In genomic region chr19:5691205-5691929, GRCh38 we compare ENCODE assay signal across 8 cellular contexts. TPM values are rescaled to one million over a fixed set of nuclear protein-coding genes. Genes with fewer than 3 reads are reported as not detected.
DNase-seq lines count a peak whose midpoint lies in the region; ATAC-seq and TF ChIP-seq lines count a peak whose summit lies in the region.

No MANE protein-coding gene starts in this region.

- H3K79me1 ChIP-seq in H9 (ENCODE audit: insufficient read depth, low read depth, low read length, poor library complexity, severe bottlenecking) = no peaks in the 10 kb centered on the region

- H3K23ac ChIP-seq in H9 (ENCODE audit: insufficient read length, low read depth, low read length) = no peak overlapping the region

- H3K4me3 ChIP-seq in SJCRH30 (peak overlapping the region; percentile 95), astrocyte of the cerebellum (ENCODE audit: low read depth, low read length) (peak overlapping the region; percentile 98), iPS-18a (ENCODE audit: low read length) (peak overlapping the region; percentile 89)

- no peak overlapping the region for H4K91ac ChIP-seq in H9 (ENCODE audit: insufficient read length, low read depth, low read length)

- peaks cover 14% of the 10 kb centered on the region; the same call in 1 of the 2 replicates for H3K79me2 ChIP-seq in H9 (ENCODE audit: insufficient read depth, low read length)

- H3T11ph ChIP-seq in H9 (ENCODE audit: low read length) = no peak overlapping the region

- no peak overlapping the region for H3K18ac ChIP-seq in H9 (ENCODE audit: insufficient read length, low read depth, low read length)

- H2BK5ac ChIP-seq in H9 (ENCODE audit: insufficient read length, low read length) = no peak overlapping the region

- peak overlapping the region; percentile 98 for H3K9ac ChIP-seq in H9 (ENCODE audit: extremely low read depth, insufficient read length, low read length)
- peak overlapping the region; percentile 96 for H3K9ac ChIP-seq in iPS-18a (ENCODE audit: low read length)

- no peak for TF ChIP-seq CTCF in H9 (conservative IDR thresholded peaks at IDR 0.05)
- no peak for TF ChIP-seq CTCF in astrocyte of the cerebellum (IDR thresholded peaks at IDR 0.05; ENCODE audit: low read depth, low read length, missing control alignments)

- H3K4me2 ChIP-seq in H9 (ENCODE audit: insufficient read depth, insufficient read length, low read length) = peak overlapping the region; percentile 54

- H4K5ac ChIP-seq in H9 (ENCODE audit: insufficient read length, low read depth, low read length) = no peak overlapping the region

- no peak overlapping the region for H3K27ac ChIP-seq in H9 (ENCODE audit: insufficient read length, low read depth, low read length)
- H3K27ac ChIP-seq in SJCRH30 = no peak overlapping the region; the same call in 1 of the 2 replicates
- no peak overlapping the region for H3K27ac ChIP-seq in iPS-18a (ENCODE audit: low read length)

- peaks cover 4 to 9% of the 10 kb centered on the region in 2 experiments for H3K4me1 Mint-ChIP-seq in H9

- H3K14ac ChIP-seq in H9 (ENCODE audit: insufficient read depth, low read length) = no peak overlapping the region

- no peaks in the 10 kb centered on the region for H4K20me1 ChIP-seq in H9 (ENCODE audit: control insufficient read depth, insufficient read depth, insufficient read length)

- peaks cover 9% of the 10 kb centered on the region for H3K27me3 Mint-ChIP-seq in H9 (ENCODE audit: low read depth)

- no CpG with 5 or more reads among the region's 43 CpGs for WGBS in H9 (ENCODE audit: extremely low coverage, insufficient read length, low lambda C conversion rate)

- H3K4ac ChIP-seq in H9 (ENCODE audit: low read depth, low read length) = no peak overlapping the region

- peaks cover 5 to 6% of the 10 kb centered on the region in 2 experiments; a peak in 2 of 5 replicates for H3K9me3 Mint-ChIP-seq in H9

- no peak overlapping the region for H4K8ac ChIP-seq in H9 (replicated peaks; ENCODE audit: insufficient read length, low read depth, low read length)

- H2BK120ac ChIP-seq in H9 (ENCODE audit: low read depth, low read length, poor library complexity, severe bottlenecking) = no peak overlapping the region

- H3K36me3 ChIP-seq in SJCRH30 (peaks cover 55% of the 10 kb centered on the region), iPS-18a (ENCODE audit: control insufficient read depth, low read depth, low read length) (peaks cover 41% of the 10 kb centered on the region)

- H3K4me1 ChIP-seq in H9 (ENCODE audit: insufficient read depth, low read length) (no peaks in the 10 kb centered on the region), SJCRH30 (peaks cover 18% of the 10 kb centered on the region), iPS-18a (ENCODE audit: control insufficient read depth, low read depth, low read length) (no peaks in the 10 kb centered on the region)

- H2AFZ ChIP-seq in H9 (ENCODE audit: low read length) = no peak overlapping the region

- no peaks in the 10 kb centered on the region for H3K27me3 ChIP-seq in H9 (ENCODE audit: insufficient read depth, low read length)
- no peaks in the 10 kb centered on the region for H3K27me3 ChIP-seq in SJCRH30
- no peaks in the 10 kb centered on the region for H3K27me3 ChIP-seq in iPS-18a (ENCODE audit: control insufficient read depth, insufficient read depth, low read length)

- ATAC-seq in HG03354 (IDR thresholded peaks at IDR 0.05; ENCODE audit: poor library complexity, severe bottlenecking, unreplicated experiment) = no peak

- in situ Hi-C loops in astrocyte of the cerebellum (cut with HindIII; ENCODE audit: low sequenced_read_pairs) = no loop called here

- H3K56ac ChIP-seq in H9 (ENCODE audit: insufficient read length, low read depth, low read length) = no peak overlapping the region

- no peak overlapping the region for H2BK20ac ChIP-seq in H9 (ENCODE audit: low read depth, low read length, poor library complexity, severe bottlenecking)

- no peaks in the 10 kb centered on the region for H3K9me3 ChIP-seq in H9 (ENCODE audit: control insufficient read depth, low read depth, low read length)
- no peaks in the 10 kb centered on the region for H3K9me3 ChIP-seq in SJCRH30 (replicated peaks)
- H3K9me3 ChIP-seq in iPS-18a (ENCODE audit: control insufficient read depth, low read depth, low read length) = no peaks in the 10 kb centered on the region

- H2BK12ac ChIP-seq in H9 (ENCODE audit: insufficient read length, low read depth, low read length) = no peak overlapping the region

- H3K23me2 ChIP-seq in H9 (ENCODE audit: insufficient read length, low read depth, low read length, poor library complexity, severe bottlenecking) = peaks cover 5% of the 10 kb centered on the region

- peak overlapping the region; percentile 96 to 99 (median 99); a peak in 6 of 7 replicates for H3K27ac Mint-ChIP-seq in H9

- no peak overlapping the region for H2BK15ac ChIP-seq in H9 (ENCODE audit: low read depth, low read length)

- peak overlapping the region; percentile 98 to 100 for H3K4me3 Mint-ChIP-seq in H9

- no peak overlapping the region for H2AK5ac ChIP-seq in H9 (ENCODE audit: insufficient read length, low read length)

- H3K36me3 Mint-ChIP-seq in H9 (ENCODE audit: insufficient read depth in 1 of 3, low read depth in 3 of 3) = peaks cover 31 to 52% (median 40%) of the 10 kb centered on the region in 3 experiments

- DNase-seq in A172 (ENCODE audit: low spot score) = peak; percentile 63
- peak; percentile 37 for DNase-seq in H9
- no peak for DNase-seq in SJCRH30
- DNase-seq in astrocyte of the cerebellum (ENCODE audit: low read depth) = no peak
- peak; percentile 83 for DNase-seq in stimulated activated CD4-positive, alpha-beta T cell treated with anti-CD3 and anti-CD28 coated beads, Interleukin-15, amount 100 ng/mL, for 24 hours
- no peak for DNase-seq in HuH-7 (ENCODE audit: low spot score)

RNA-seq across cellular contexts. Expression of gene RPL36, which starts 1.3 kb away (rescaled TPM):
- total RNA-seq in A172 (2014; rRNA removed; shearing (Covaris generic)) = 782 and 864 TPM in 2 replicates
- total RNA-seq in H9 (2021) = 1,066 and 1,074 TPM in 2 replicates
- total RNA-seq in SJCRH30 (2014; rRNA removed; shearing (Covaris generic)) = 510 and 695 TPM in 2 replicates

RNA-seq across cellular contexts. Expression of gene HSD11B1L, which starts 10.5 kb away (rescaled TPM):
- total RNA-seq in A172 (2014; rRNA removed; shearing (Covaris generic)) = 24.1 and 58.4 TPM in 2 replicates
- 8.0 and 9.3 TPM in 2 replicates for total RNA-seq in H9 (2021)
- total RNA-seq in SJCRH30 (2014; rRNA removed; shearing (Covaris generic)) = 0.89 and 1.3 TPM in 2 replicates

RNA-seq across cellular contexts. Expression of gene MICOS13, which starts 11.1 kb away (rescaled TPM):
- 49.6 and 81.0 TPM in 2 replicates for total RNA-seq in A172 (2014; rRNA removed; shearing (Covaris generic))
- total RNA-seq in H9 (2021) = 23.4 and 23.8 TPM in 2 replicates
- 33.0 and 45.6 TPM in 2 replicates for total RNA-seq in SJCRH30 (2014; rRNA removed; shearing (Covaris generic))

RNA-seq across cellular contexts. Expression of gene LONP1, which starts 28.6 kb away (rescaled TPM):
- 120 and 153 TPM in 2 replicates for total RNA-seq in A172 (2014; rRNA removed; shearing (Covaris generic))
- total RNA-seq in H9 (2021) = 108 and 113 TPM in 2 replicates
- 53.5 and 54.0 TPM in 2 replicates for total RNA-seq in SJCRH30 (2014; rRNA removed; shearing (Covaris generic))

RNA-seq across cellular contexts. Expression of gene CATSPERD, which starts 29.1 kb away (rescaled TPM):
- total RNA-seq in A172 (2014; rRNA removed; shearing (Covaris generic)) = not detected in 2 replicates
- total RNA-seq in H9 (2021) = not detected in 2 replicates
- total RNA-seq in SJCRH30 (2014; rRNA removed; shearing (Covaris generic)) = not detected in 2 replicates

Comparison
In these comparisons a context has a peak if more than half of its experiments do, and no peak if none do; other contexts are left out.
1. DNase-seq: peak in A172 (single experiment), H9 (single experiment) and stimulated activated CD4-positive, alpha-beta T cell treated with anti-CD3 and anti-CD28 coated beads, Interleukin-15, amount 100 ng/mL, for 24 hours (single experiment); none in SJCRH30 (0 of 2), astrocyte of the cerebellum (single experiment) and HuH-7 (single experiment).
2. Peak in every context shown above with its lines, with median percentiles within 50 percentile points of each other: H3K4me3 ChIP-seq.